ENCODE assay signal across 1 cellular context in genomic region chr12:49776858-49777257, GRCh38.
TF ChIP-seq lines count a peak whose summit lies in the region.

No MANE protein-coding gene starts in this region.

TF ChIP-seq in K562, 482 proteins besides CTCF, POLR2A, EP300 and RAD21:
- peak; percentile 44; the same call in 1 of the 2 replicates for TF ChIP-seq SPI1 (IDR thresholded peaks at IDR 0.05; ENCODE audit: borderline replicate concordance, low read depth, low read length)
- TF ChIP-seq MCM5 (IDR thresholded peaks at IDR 0.05; ENCODE audit: low read depth): no peak
- no peak for TF ChIP-seq RBM15 (IDR thresholded peaks at IDR 0.05; ENCODE audit: insufficient read depth, low read length)
